In genomic region chr15:101185336-101185735, GRCh38 we compare ENCODE assay signal across 18 cellular contexts.
"Had no signal": no experiment of that assay in that cellular context is flagged by ENCODE, and none has a peak within 500 bp of the region (broad histone marks: within the 10 kb centered on the region; RNA-seq: fewer than 3 reads in every experiment).

No MANE protein-coding gene starts in this region.

- H3K9me3 ChIP-seq: prostate gland, SJCRH30, testis had no signal

- H3K4me3 Mint-ChIP-seq: activated CD4-positive, alpha-beta T cell treated with anti-CD3 and anti-CD28 coated beads, Interleukin-2, amount 10 ng/mL, durations not matched to agents 7 days and 5 days; immature natural killer cell; nephron progenitor cell had no signal

- H3K9me3 Mint-ChIP-seq: activated CD4-positive, alpha-beta T cell treated with anti-CD3 and anti-CD28 coated beads, Interleukin-2, amount 10 ng/mL, durations not matched to agents 7 days and 5 days; immature natural killer cell; nephron progenitor cell had no signal

- H3K36me3 ChIP-seq: prostate gland had no signal

- H3K4me3 ChIP-seq: coronary artery, lung, prostate gland, SJCRH30, skin epidermis, testis had no signal

- DNase-seq: activated CD4-positive, alpha-beta T cell treated with anti-CD3 and anti-CD28 coated beads, Interleukin-2, amount 10 ng/mL, durations not matched to agents 7 days and 5 days; activated gamma-delta T cell; activated T-cell treated with anti-CD3 and anti-CD28 coated beads for 4 hours; aorta; erythroblast; immature natural killer cell; midbrain; nephron progenitor cell; right cardiac atrium; SJCRH30; stimulated activated CD4-positive, alpha-beta T cell treated with anti-CD3 and anti-CD28 coated beads, Interleukin-15, amount 100 ng/mL, for 24 hours; stimulated activated CD4-positive, alpha-beta T cell treated with anti-CD3 and anti-CD28 coated beads, Interleukin-4, amount 100 ng/mL, for 1 hour; T1000; testis had no signal

- H3K27ac ChIP-seq: SJCRH30, testis had no signal

- H3K27me3 Mint-ChIP-seq: activated CD4-positive, alpha-beta T cell treated with anti-CD3 and anti-CD28 coated beads, Interleukin-2, amount 10 ng/mL, durations not matched to agents 7 days and 5 days had no signal

- ATAC-seq: right cardiac atrium had no signal

- H3K27me3 ChIP-seq: SJCRH30, testis had no signal

- H3K27ac Mint-ChIP-seq: activated CD4-positive, alpha-beta T cell treated with anti-CD3 and anti-CD28 coated beads, Interleukin-2, amount 10 ng/mL, durations not matched to agents 7 days and 5 days had no signal

- H3K36me3 Mint-ChIP-seq: immature natural killer cell had no signal
